ENCODE assay signal across 1 cellular context in the genomic region with DNA sequence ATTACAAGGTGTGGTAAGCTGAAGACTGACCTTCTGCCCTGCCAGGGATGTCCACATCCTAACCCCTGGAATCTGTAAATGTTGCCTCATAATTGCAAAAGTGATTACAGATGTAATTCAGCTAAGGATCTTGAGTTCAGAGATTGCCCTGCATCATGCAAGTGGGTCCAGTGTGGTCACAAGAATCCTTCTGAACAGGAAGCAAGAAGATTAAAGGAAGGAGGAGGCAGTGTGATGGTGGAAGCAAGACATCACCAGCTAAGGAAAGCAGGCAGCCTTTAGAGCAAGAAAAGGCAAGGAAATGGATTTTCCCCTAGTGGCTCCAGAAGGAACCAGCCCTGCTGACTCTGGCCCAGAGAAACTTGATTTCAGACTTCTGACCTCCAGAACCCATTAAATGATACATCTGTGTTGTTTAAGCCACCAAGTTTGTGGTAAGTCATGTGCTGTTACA.
TF ChIP-seq lines count a peak whose summit lies in the region.

No MANE protein-coding gene starts in this region.

TF ChIP-seq in K562, 482 proteins besides CTCF, POLR2A, EP300 and RAD21 (continued from another document):
- TF ChIP-seq CEBPG (CRISPR knock-in tag; IDR thresholded peaks at IDR 0.05) (no peak; the same call in 1 of the 2 replicates), CEBPG (tag; conservative IDR thresholded peaks at IDR 0.05 in 1 of 2, IDR thresholded peaks at IDR 0.05 in 1 of 2) (peak; percentile 67 to 68; a peak in 3 of 4 replicates), NONO (IDR thresholded peaks at IDR 0.05; ENCODE audit: low read depth in 2 of 2, low read length in 1 of 2) (no peak), CEBPB (tag; IDR thresholded peaks at IDR 0.05) (peak; percentile 71), CTCFL (IDR thresholded peaks at IDR 0.05; ENCODE audit: borderline replicate concordance, insufficient read depth, low read depth, low read length, poor library complexity, severe bottlenecking) (peak; percentile 55), PHF20 (IDR thresholded peaks at IDR 0.05; ENCODE audit: partially characterized antibody) (no peak)
